Comparison of ENCODE assay signal across 1 cellular context in genomic region chr10:34690403-34691049, GRCh38.
TF ChIP-seq lines count a peak whose summit lies in the region.

No MANE protein-coding gene starts in this region.

TF ChIP-seq in GM12878, 131 proteins besides CTCF, POLR2A, EP300 and RAD21 (continued from another document):
- TF ChIP-seq ZBTB11 (CRISPR knock-in tag; IDR thresholded peaks at IDR 0.05) (no peak), ATF2 (IDR thresholded peaks at IDR 0.05; ENCODE audit: low read length) (no peak), ZZZ3 (IDR thresholded peaks at IDR 0.05; ENCODE audit: control insufficient read depth, insufficient read length, low read depth) (no peak), SP1 (IDR thresholded peaks at IDR 0.05; ENCODE audit: low read depth, low read length) (no peak)
